ENCODE assay signal across 8 cellular contexts in genomic region chr7:40134428-40135423, GRCh38. TPM values are rescaled to one million over a fixed set of nuclear protein-coding genes. Genes with fewer than 3 reads are reported as not detected.
DNase-seq lines count a peak whose midpoint lies in the region; ATAC-seq and TF ChIP-seq lines count a peak whose summit lies in the region.

TSS of gene MPLKIP (minus strand) at chr7:40134622. CDS start at chr7:40134567, 55 bp downstream.
TSS of gene SUGCT (plus strand) at chr7:40135005.

- TF ChIP-seq POLR2A in uterus (IDR thresholded peaks at IDR 0.05), result peak in 1 of 2 donors; percentile 38

- intact Hi-C loops in right cardiac atrium (cut with DNase I), result no loop called here
- intact Hi-C loops in uterus (cut with DNase I; ENCODE audit: low total_unique reads), result no loop called here

- H3K27me3 ChIP-seq in right cardiac atrium (ENCODE audit: control insufficient read depth, insufficient read depth) (no peaks in the 10 kb centered on the region), uterus (no peaks in the 10 kb centered on the region)

- H3K27ac Mint-ChIP-seq in T-helper 1 cell treated with Interleukin-12 subunit alpha and Interleukin-12 subunit beta and Interleukin-4 antibody, amounts not matched to agents 30 μg/mL and 1 μg/mL, for 36 hours, result peak within 1 kb of the TSS; percentile 96

- H3K9me3 Mint-ChIP-seq in T-helper 1 cell treated with Interleukin-12 subunit alpha and Interleukin-12 subunit beta and Interleukin-4 antibody, amounts not matched to agents 30 μg/mL and 1 μg/mL, for 36 hours, result no peaks in the 10 kb centered on the region

- H3K36me3 Mint-ChIP-seq in T-helper 1 cell treated with Interleukin-12 subunit alpha and Interleukin-12 subunit beta and Interleukin-4 antibody, amounts not matched to agents 30 μg/mL and 1 μg/mL, for 36 hours (ENCODE audit: low read depth), result no peaks in the 10 kb centered on the region

- H3K4me3 ChIP-seq in right cardiac atrium (ENCODE audit: low read length) (peak within 1 kb of the TSS; percentile 86), uterus (peak within 1 kb of the TSS; percentile 64 to 97)

- H3K4me1 ChIP-seq in right cardiac atrium (ENCODE audit: control insufficient read depth, insufficient read depth, low read length) (no peaks in the 10 kb centered on the region), uterus (no peaks in the 10 kb centered on the region)

- peaks cover 14% of the 10 kb centered on the region for H3K4me1 Mint-ChIP-seq in T-helper 1 cell treated with Interleukin-12 subunit alpha and Interleukin-12 subunit beta and Interleukin-4 antibody, amounts not matched to agents 30 μg/mL and 1 μg/mL, for 36 hours (ENCODE audit: low read depth)

- ATAC-seq in GM18498 (IDR thresholded peaks at IDR 0.05; ENCODE audit: unreplicated experiment) (peak; percentile 91), HG02884 (IDR thresholded peaks at IDR 0.05; ENCODE audit: unreplicated experiment) (peak; percentile 80), right cardiac atrium (peak; percentile 97)

- peaks cover 16% of the 10 kb centered on the region for H3K27me3 Mint-ChIP-seq in T-helper 1 cell treated with Interleukin-12 subunit alpha and Interleukin-12 subunit beta and Interleukin-4 antibody, amounts not matched to agents 30 μg/mL and 1 μg/mL, for 36 hours (ENCODE audit: low read depth)

- H3K4me3 Mint-ChIP-seq in T-helper 1 cell treated with Interleukin-12 subunit alpha and Interleukin-12 subunit beta and Interleukin-4 antibody, amounts not matched to agents 30 μg/mL and 1 μg/mL, for 36 hours, result peak within 1 kb of the TSS; percentile 91

- H3K9me3 ChIP-seq in right cardiac atrium (ENCODE audit: control insufficient read depth, low read length) (no peaks in the 10 kb centered on the region), uterus (no peaks in the 10 kb centered on the region)

- TF ChIP-seq CTCF in uterus (IDR thresholded peaks at IDR 0.05), result peak; percentile 83 to 99 (median 92)

- H3K27ac ChIP-seq in angular gyrus (ENCODE audit: low read depth, low read length), result peak within 1 kb of the TSS; percentile 98
- H3K27ac ChIP-seq in right cardiac atrium (ENCODE audit: low read length), result peak within 1 kb of the TSS; percentile 87
- peak within 1 kb of the TSS; percentile 90 to 96 for H3K27ac ChIP-seq in uterus

- no peaks in the 10 kb centered on the region for H3K36me3 ChIP-seq in uterus

- DNase-seq in NCI-H146 (lab: John Stamatoyannopoulos, UW) (peak; percentile 84), right cardiac atrium (peak; percentile 83 to 92 (median 91)), pulmonary artery endothelial cell (ENCODE audit: low read depth, low spot score) (peak; percentile 57), uterus (peak; percentile 84)

- WGBS in right cardiac atrium, result under 1% methylated on average over 90 of the region's 90 CpGs

RNA-seq across cellular contexts. Expression of gene MPLKIP, which starts in this region (rescaled TPM):
- total RNA-seq in right cardiac atrium (10 to 100 TPM; 15.8 to 19.9 (median 19.4) TPM), pulmonary artery endothelial cell (28.2 and 31.2 TPM in 2 replicates), uterus (10 to 100 TPM in 3 of 4 donors, 1 to 10 TPM in 1; 8.7 to 33.0 (median 20.1) TPM)
- polyA plus RNA-seq in right cardiac atrium, result 30.2 TPM

RNA-seq across cellular contexts. Expression of gene SUGCT, which starts in this region (rescaled TPM):
- total RNA-seq in right cardiac atrium, result 10 to 100 TPM in 1 of 4 donors, 1 to 10 TPM in 3; 5.7 to 10.3 (median 6.1) TPM
- polyA plus RNA-seq in right cardiac atrium, result 6.1 TPM
- total RNA-seq in pulmonary artery endothelial cell, result 0.88 and 2.4 TPM in 2 replicates
- 1 to 10 TPM in 3 of 4 donors, not detected in 1; 2.0 to 9.6 (median 6.3) TPM for total RNA-seq in uterus

Comparison
In these comparisons a context has a peak if more than half of its experiments do, and no peak if none do; other contexts are left out.
1. Peak in every context shown above with its lines: DNase-seq, ATAC-seq, H3K4me3 ChIP-seq and H3K27ac ChIP-seq.